In the genomic region with DNA sequence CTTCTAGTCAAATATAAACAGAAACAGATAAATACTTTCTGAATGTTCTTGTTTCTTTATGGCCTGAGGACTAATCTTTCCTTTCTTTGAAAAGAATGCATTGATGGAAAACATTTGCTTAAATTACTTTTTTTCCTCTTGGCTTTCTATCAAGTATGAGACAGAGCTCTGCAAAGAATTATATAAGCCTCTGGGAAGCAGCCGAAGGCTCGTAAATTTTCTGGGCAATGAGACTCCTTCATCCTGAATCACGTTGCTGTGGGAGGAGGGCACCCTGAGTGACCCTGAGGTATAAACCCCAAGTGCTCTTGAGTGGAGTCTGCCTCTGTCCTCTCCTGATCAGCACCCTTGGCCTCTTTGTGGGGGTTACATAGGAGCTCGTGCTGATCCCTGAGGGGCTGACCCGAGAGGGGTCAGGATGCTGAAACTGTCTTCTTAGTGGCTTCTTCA, we compare ENCODE assay signal across 8 cellular contexts. TPM values are rescaled to one million over a fixed set of nuclear protein-coding genes. Genes with fewer than 3 reads are reported as not detected.
DNase-seq lines count a peak whose midpoint lies in the region; ATAC-seq and TF ChIP-seq lines count a peak whose summit lies in the region.
"Not testable (repeated sequence)": the region's sequence is repeated elsewhere in the genome, so short reads cannot be mapped to it uniquely, and the experiment has no call there.

No MANE protein-coding gene starts in this region.

- not testable (repeated sequence) for H3K4me3 ChIP-seq in adipocyte (ENCODE audit: low read length); skeletal muscle cell (ENCODE audit: low read depth, low read length)

- H3K4me1 Mint-ChIP-seq in mesothelial cell of epicardium = peaks cover 22% of the 10 kb centered on the region

- peak overlapping the region; percentile 66 for H3K9ac ChIP-seq in adipocyte (ENCODE audit: low read length)

- ATAC-seq in foreskin keratinocyte = not testable (repeated sequence)

- H3K4me3 Mint-ChIP-seq in mesothelial cell of epicardium = not testable (repeated sequence)

- H3K36me3 ChIP-seq in adipocyte (ENCODE audit: control insufficient read depth, insufficient read depth, low read length, severe bottlenecking) = peaks cover 11% of the 10 kb centered on the region

- H3K27me3 Mint-ChIP-seq in mesothelial cell of epicardium (ENCODE audit: low read depth) = not testable (repeated sequence)

- H3K27me3 ChIP-seq in adipocyte (replicated peaks; ENCODE audit: control insufficient read depth, insufficient read depth, low read length); foreskin keratinocyte: not testable (repeated sequence)

- not testable (repeated sequence) for H3K9me3 Mint-ChIP-seq in mesothelial cell of epicardium

- TF ChIP-seq CTCF in foreskin keratinocyte (conservative IDR thresholded peaks at IDR 0.05); mesothelial cell of epicardium (IDR thresholded peaks at IDR 0.05; ENCODE audit: unreplicated experiment): not testable (repeated sequence)

- peak overlapping the region; percentile 55 for H3K27ac ChIP-seq in foreskin keratinocyte

- H3K36me3 Mint-ChIP-seq in mesothelial cell of epicardium = not testable (repeated sequence)

- peak; percentile 51 for DNase-seq in A172 (ENCODE audit: low spot score)
- DNase-seq in COLO829 (ENCODE audit: low spot score) = peak; percentile 31
- peak; percentile 19 for DNase-seq in HS-5 (ENCODE audit: low read depth)
- peak; percentile 66 for DNase-seq in adipocyte (ENCODE audit: low read depth)
- peak; percentile 25 for DNase-seq in epidermal melanocyte (ENCODE audit: insufficient read length, low spot score)
- DNase-seq in foreskin keratinocyte = peak in 1 of 2 donors; percentile 30
- not testable (repeated sequence) for DNase-seq in mesothelial cell of epicardium (ENCODE audit: low spot score in 2 of 2, unreplicated experiment in 2 of 2)
- peak; percentile 31 for DNase-seq in skeletal muscle cell (ENCODE audit: low read depth)

- not testable (repeated sequence) for H3K4me1 ChIP-seq in adipocyte (ENCODE audit: control insufficient read depth, insufficient read depth, low read length); foreskin keratinocyte

- H3K9me3 ChIP-seq in adipocyte (ENCODE audit: control insufficient read depth, low read length) = not testable (repeated sequence)

- H3K27ac Mint-ChIP-seq in mesothelial cell of epicardium = peak overlapping the region; percentile 91

RNA-seq across cellular contexts. Expression of gene FKBP9, which starts 33.9 kb away (rescaled TPM):
- total RNA-seq in A172 (2014; rRNA removed; shearing (Covaris generic)) = 230 and 277 TPM in 2 replicates
- total RNA-seq in foreskin keratinocyte (110 and 115 TPM in 2 replicates), mesothelial cell of epicardium (186 to 208 TPM (median 186 TPM) in 3 replicates)
- 63.3 and 64.3 TPM in 2 replicates for polyA plus RNA-seq in foreskin keratinocyte
